11 cellular contexts compared by ENCODE assay signal in the genomic region with DNA sequence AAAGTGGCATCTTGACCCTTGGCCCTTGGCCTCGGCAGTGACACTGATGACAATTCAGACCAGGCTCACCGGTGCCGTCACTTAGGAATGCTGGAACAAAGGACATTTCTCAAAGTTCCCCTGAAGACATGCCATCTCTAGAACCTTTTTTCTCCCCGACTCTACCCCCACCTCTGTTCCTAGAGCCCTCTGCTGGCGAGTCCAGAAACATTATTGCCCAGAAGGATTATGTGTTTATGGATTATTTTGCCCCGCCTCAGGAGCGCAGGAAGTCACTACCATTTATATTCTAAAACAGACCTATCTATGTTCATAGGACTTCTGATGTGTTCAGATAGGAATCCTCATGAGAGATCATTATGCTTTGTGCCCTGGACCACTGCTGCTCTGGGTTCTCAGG. TPM values are rescaled to one million over a fixed set of nuclear protein-coding genes. Genes with fewer than 3 reads are reported as not detected.
A peak's percentile ranks its signal among the peaks of the same experiment; 100 is the strongest.
DNase-seq lines count a peak whose midpoint lies in the region; ATAC-seq and TF ChIP-seq lines count a peak whose summit lies in the region.
"Had no signal": no experiment of that assay in that cellular context is flagged by ENCODE, and none has a peak within 500 bp of the region (broad histone marks: within the 10 kb centered on the region; RNA-seq: fewer than 3 reads in every experiment).

No MANE protein-coding gene starts in this region.

- no peak for TF ChIP-seq POLR2A in adrenal gland (IDR thresholded peaks at IDR 0.05)

- peaks cover 9 to 14% of the 10 kb centered on the region in 2 donors for H3K4me1 ChIP-seq in adrenal gland (replicated peaks in 1 of 2)
- peaks cover 0 to 2% (median 0%) of the 10 kb centered on the region in 4 donors for H3K4me1 ChIP-seq in liver (ENCODE audit: control insufficient read depth in 4 of 4, insufficient read depth in 4 of 4, low read length in 3 of 4)
- H3K4me1 ChIP-seq in Karpas-422 (ENCODE audit: low read length) = no peaks in the 10 kb centered on the region

- TF ChIP-seq RAD21 in liver (IDR thresholded peaks at IDR 0.05) = peak; percentile 42 to 61

- H3K9me3 ChIP-seq in adrenal gland (replicated peaks in 1 of 3) = no peaks in the 10 kb centered on the region
- no peaks in the 10 kb centered on the region for H3K9me3 ChIP-seq in liver (ENCODE audit: control insufficient read depth in 4 of 4, low read length in 3 of 4)
- H3K9me3 ChIP-seq in Karpas-422 (ENCODE audit: low read length) = no peaks in the 10 kb centered on the region

- H3K27ac ChIP-seq in adrenal gland = peak overlapping the region in 1 of 5 donors; percentile 1
- H3K27ac ChIP-seq in liver (ENCODE audit: low read depth in 1 of 2, low read length in 2 of 2) = no peak overlapping the region
- H3K27ac ChIP-seq in Karpas-422 (ENCODE audit: low read length) = no peak overlapping the region

- intact Hi-C loops in adrenal gland (cut with DNase I) = no loop called here

- no peaks in the 10 kb centered on the region for H3K27me3 ChIP-seq in adrenal gland
- no peaks in the 10 kb centered on the region for H3K27me3 ChIP-seq in liver (ENCODE audit: control insufficient read depth in 4 of 4, insufficient read depth in 4 of 4, low read length in 3 of 4)
- no peaks in the 10 kb centered on the region for H3K27me3 ChIP-seq in Karpas-422 (ENCODE audit: low read length)

- H3K36me3 ChIP-seq in adrenal gland (replicated peaks in 1 of 2) (peaks cover 0 to 36% of the 10 kb centered on the region in 2 donors), liver (ENCODE audit: control insufficient read depth in 4 of 4, insufficient read depth in 3 of 4, low read depth in 1 of 4, low read length in 3 of 4) (peaks cover 17 to 42% (median 19%) of the 10 kb centered on the region in 4 donors), Karpas-422 (ENCODE audit: insufficient read depth, low read length) (peaks cover 59% of the 10 kb centered on the region)

- no peaks in the 10 kb centered on the region for H3K79me2 ChIP-seq in Karpas-422 (ENCODE audit: low read length)

- no peak overlapping the region for H3K4me2 ChIP-seq in Karpas-422 (ENCODE audit: low read depth, low read length, poor library complexity, severe bottlenecking)

- TF ChIP-seq CTCF in adrenal gland (IDR thresholded peaks at IDR 0.05) = peak in 4 of 6 experiments; percentile 16 to 37 (median 26)
- TF ChIP-seq CTCF in liver (IDR thresholded peaks at IDR 0.05; ENCODE audit: low read depth, low read length, missing input control) = peak; percentile 27

- no peak overlapping the region for H2AFZ ChIP-seq in Karpas-422 (ENCODE audit: low read length)

- WGBS in adrenal gland, 4 donors = 64 to 77% (median 67%) methylated on average over 7 of the region's 7 CpGs
- 56% methylated on average over 7 of the region's 7 CpGs for WGBS in liver

- H3K9ac ChIP-seq in liver (ENCODE audit: low read depth in 1 of 2, low read length in 2 of 2) = no peak overlapping the region
- no peak overlapping the region for H3K9ac ChIP-seq in Karpas-422 (ENCODE audit: low read length)

- DNase-seq in AG20443 (ENCODE audit: low spot score) (peak; percentile 22), HT-29 (ENCODE audit: low spot score) (peak; percentile 61), adrenal gland (no peak), Karpas-422 (no peak), globus pallidus (ENCODE audit: low spot score) (no peak)
- DNase-seq: NCI-H69; stimulated activated CD4-positive, alpha-beta T cell treated with anti-CD3 and anti-CD28 coated beads, Interleukin-4, amount 100 ng/mL, for 1 hour had no signal

- ATAC-seq in GM18867 (IDR thresholded peaks at IDR 0.05; ENCODE audit: unreplicated experiment) (no peak), HG03045 (IDR thresholded peaks at IDR 0.05; ENCODE audit: unreplicated experiment) (no peak)

- H3K4me3 ChIP-seq in adrenal gland (no peak overlapping the region), liver (ENCODE audit: low read depth in 1 of 3, low read length in 3 of 3) (no peak overlapping the region), Karpas-422 (ENCODE audit: low read length) (no peak overlapping the region)
- H3K4me3 ChIP-seq: lung had no signal

- no peaks in the 10 kb centered on the region for H3K9me2 ChIP-seq in Karpas-422 (replicated peaks; ENCODE audit: insufficient read depth, low read length)

- H4K20me1 ChIP-seq in Karpas-422 (ENCODE audit: insufficient read depth, low read depth, low read length) = 0 out of 2 replicates have a peak, but pooled peaks cover 7% of the 10 kb centered on the region

TF ChIP-seq in liver, 16 proteins besides CTCF, POLR2A, EP300 and RAD21:
- TF ChIP-seq HNF4A (conservative IDR thresholded peaks at IDR 0.05) (no peak), YY1 (IDR thresholded peaks at IDR 0.05) (no peak), FOXA1 (IDR thresholded peaks at IDR 0.05) (no peak), TAF1 (conservative IDR thresholded peaks at IDR 0.05) (no peak), EGR1 (IDR thresholded peaks at IDR 0.05; ENCODE audit: low read depth in 2 of 2) (no peak)
- TF ChIP-seq, protein P1, sequence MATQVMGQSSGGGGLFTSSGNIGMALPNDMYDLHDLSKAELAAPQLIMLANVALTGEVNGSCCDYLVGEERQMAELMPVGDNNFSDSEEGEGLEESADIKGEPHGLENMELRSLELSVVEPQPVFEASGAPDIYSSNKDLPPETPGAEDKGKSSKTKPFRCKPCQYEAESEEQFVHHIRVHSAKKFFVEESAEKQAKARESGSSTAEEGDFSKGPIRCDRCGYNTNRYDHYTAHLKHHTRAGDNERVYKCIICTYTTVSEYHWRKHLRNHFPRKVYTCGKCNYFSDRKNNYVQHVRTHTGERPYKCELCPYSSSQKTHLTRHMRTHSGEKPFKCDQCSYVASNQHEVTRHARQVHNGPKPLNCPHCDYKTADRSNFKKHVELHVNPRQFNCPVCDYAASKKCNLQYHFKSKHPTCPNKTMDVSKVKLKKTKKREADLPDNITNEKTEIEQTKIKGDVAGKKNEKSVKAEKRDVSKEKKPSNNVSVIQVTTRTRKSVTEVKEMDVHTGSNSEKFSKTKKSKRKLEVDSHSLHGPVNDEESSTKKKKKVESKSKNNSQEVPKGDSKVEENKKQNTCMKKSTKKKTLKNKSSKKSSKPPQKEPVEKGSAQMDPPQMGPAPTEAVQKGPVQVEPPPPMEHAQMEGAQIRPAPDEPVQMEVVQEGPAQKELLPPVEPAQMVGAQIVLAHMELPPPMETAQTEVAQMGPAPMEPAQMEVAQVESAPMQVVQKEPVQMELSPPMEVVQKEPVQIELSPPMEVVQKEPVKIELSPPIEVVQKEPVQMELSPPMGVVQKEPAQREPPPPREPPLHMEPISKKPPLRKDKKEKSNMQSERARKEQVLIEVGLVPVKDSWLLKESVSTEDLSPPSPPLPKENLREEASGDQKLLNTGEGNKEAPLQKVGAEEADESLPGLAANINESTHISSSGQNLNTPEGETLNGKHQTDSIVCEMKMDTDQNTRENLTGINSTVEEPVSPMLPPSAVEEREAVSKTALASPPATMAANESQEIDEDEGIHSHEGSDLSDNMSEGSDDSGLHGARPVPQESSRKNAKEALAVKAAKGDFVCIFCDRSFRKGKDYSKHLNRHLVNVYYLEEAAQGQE (IDR thresholded peaks at IDR 0.05) = no peak
- TF ChIP-seq, protein P2, sequence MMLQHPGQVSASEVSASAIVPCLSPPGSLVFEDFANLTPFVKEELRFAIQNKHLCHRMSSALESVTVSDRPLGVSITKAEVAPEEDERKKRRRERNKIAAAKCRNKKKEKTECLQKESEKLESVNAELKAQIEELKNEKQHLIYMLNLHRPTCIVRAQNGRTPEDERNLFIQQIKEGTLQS (IDR thresholded peaks at IDR 0.05) = no peak
- TF ChIP-seq, protein P3, sequence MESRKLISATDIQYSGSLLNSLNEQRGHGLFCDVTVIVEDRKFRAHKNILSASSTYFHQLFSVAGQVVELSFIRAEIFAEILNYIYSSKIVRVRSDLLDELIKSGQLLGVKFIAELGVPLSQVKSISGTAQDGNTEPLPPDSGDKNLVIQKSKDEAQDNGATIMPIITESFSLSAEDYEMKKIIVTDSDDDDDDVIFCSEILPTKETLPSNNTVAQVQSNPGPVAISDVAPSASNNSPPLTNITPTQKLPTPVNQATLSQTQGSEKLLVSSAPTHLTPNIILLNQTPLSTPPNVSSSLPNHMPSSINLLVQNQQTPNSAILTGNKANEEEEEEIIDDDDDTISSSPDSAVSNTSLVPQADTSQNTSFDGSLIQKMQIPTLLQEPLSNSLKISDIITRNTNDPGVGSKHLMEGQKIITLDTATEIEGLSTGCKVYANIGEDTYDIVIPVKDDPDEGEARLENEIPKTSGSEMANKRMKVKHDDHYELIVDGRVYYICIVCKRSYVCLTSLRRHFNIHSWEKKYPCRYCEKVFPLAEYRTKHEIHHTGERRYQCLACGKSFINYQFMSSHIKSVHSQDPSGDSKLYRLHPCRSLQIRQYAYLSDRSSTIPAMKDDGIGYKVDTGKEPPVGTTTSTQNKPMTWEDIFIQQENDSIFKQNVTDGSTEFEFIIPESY (IDR thresholded peaks at IDR 0.05) = no peak
- TF ChIP-seq, protein P4, sequence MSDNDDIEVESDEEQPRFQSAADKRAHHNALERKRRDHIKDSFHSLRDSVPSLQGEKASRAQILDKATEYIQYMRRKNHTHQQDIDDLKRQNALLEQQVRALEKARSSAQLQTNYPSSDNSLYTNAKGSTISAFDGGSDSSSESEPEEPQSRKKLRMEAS (IDR thresholded peaks at IDR 0.05) = no peak

RNA-seq across cellular contexts. Expression of a gene that starts 12.6 kb away (rescaled TPM):
- 6.2 and 6.6 TPM in 2 replicates for total RNA-seq in HT-29 (2014; rRNA removed; shearing (Covaris generic))
- total RNA-seq in adrenal gland (100 to 1,000 TPM in 4 of 8 donors, 10 to 100 TPM in 4; 39.0 to 221 (median 99.1) TPM), liver (1 to 10 TPM in 1 of 2 donors, under 1 TPM in 1; 0.47 to 1.3 TPM)
- polyA plus RNA-seq in adrenal gland (10 to 100 TPM; 49.7 to 62.8 (median 51.0) TPM), liver (1 to 10 TPM; 2.8 to 4.1 TPM)
- total RNA-seq in Karpas-422 (2014; rRNA removed; shearing (Covaris generic); ENCODE audit: low replicate concordance) = 0.51 TPM in 1 of 2 replicates, not detected in the other

RNA-seq across cellular contexts. Expression of a gene that starts 47.2 kb away (rescaled TPM):
- total RNA-seq in HT-29 (2014; rRNA removed; shearing (Covaris generic)) = 21.5 and 39.6 TPM in 2 replicates
- total RNA-seq in adrenal gland (10 to 100 TPM; 13.6 to 45.2 (median 28.0) TPM), liver (10 to 100 TPM; 13.0 to 14.1 TPM)
- polyA plus RNA-seq in adrenal gland (10 to 100 TPM; 23.6 to 34.4 (median 29.1) TPM), liver (10 to 100 TPM in 1 of 2 donors, 1 to 10 TPM in 1; 6.6 to 22.1 TPM)
- 19.4 and 22.7 TPM in 2 replicates for total RNA-seq in Karpas-422 (2014; rRNA removed; shearing (Covaris generic); ENCODE audit: low replicate concordance)

Comparison
In these comparisons a context has a peak if more than half of its experiments do, and no peak if none do; other contexts are left out.
1. DNase-seq: peak in AG20443 (single experiment) and HT-29 (single experiment); none in adrenal gland (0 of 7), Karpas-422 (single experiment) and globus pallidus (single experiment).